In the genomic region with DNA sequence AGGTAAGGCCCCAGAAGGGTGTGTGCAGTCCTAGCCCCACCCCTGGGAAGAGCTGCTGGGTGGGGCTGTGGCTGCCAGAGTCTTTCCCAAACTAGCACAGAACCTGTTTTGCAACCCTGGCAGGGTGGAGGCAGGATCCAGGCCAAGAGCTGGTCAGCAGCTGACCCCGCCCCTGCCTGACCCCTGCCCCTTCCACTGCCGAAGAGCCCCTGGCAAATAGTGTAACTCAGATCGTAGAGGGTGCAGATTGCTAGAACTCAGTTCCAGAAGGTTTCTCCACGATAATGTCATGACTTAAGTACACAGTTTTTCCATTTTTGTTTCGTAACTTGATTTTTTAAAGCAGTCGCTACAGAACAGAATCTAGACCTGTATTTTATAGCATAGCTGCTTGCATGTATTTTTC, we compare ENCODE assay signal across 8 cellular contexts. TPM values are rescaled to one million over a fixed set of nuclear protein-coding genes. Genes with fewer than 3 reads are reported as not detected.
DNase-seq lines count a peak whose midpoint lies in the region; ATAC-seq and TF ChIP-seq lines count a peak whose summit lies in the region.

No MANE protein-coding gene starts in this region.

- H3K27me3 ChIP-seq in WERI-Rb-1 (ENCODE audit: insufficient read depth, low read depth, severe bottlenecking): no peaks in the 10 kb centered on the region

- peaks cover 38 to 80% (median 67%) of the 10 kb centered on the region in 4 donors for H3K4me1 Mint-ChIP-seq in naive thymus-derived CD8-positive, alpha-beta T cell

- peaks cover 17% of the 10 kb centered on the region for H3K36me3 ChIP-seq in WERI-Rb-1

- peak overlapping the region; percentile 92 to 98 (median 97) for H3K27ac Mint-ChIP-seq in naive thymus-derived CD8-positive, alpha-beta T cell

- no peaks in the 10 kb centered on the region for H3K27me3 Mint-ChIP-seq in naive thymus-derived CD8-positive, alpha-beta T cell

- H3K4me3 ChIP-seq in epithelial cell of esophagus (ENCODE audit: low read length) (peak overlapping the region; percentile 13), WERI-Rb-1 (ENCODE audit: low read depth, low read length) (no peak overlapping the region)

- peaks cover 0 to 1% (median 0%) of the 10 kb centered on the region in 9 donors for H3K9me3 Mint-ChIP-seq in naive thymus-derived CD8-positive, alpha-beta T cell

- no peak for TF ChIP-seq CTCF in epithelial cell of esophagus (IDR thresholded peaks at IDR 0.05; ENCODE audit: insufficient read depth, low read depth, low read length, missing control alignments)
- TF ChIP-seq CTCF in WERI-Rb-1 (IDR thresholded peaks at IDR 0.05; ENCODE audit: low read depth, low read length): no peak

- POLR2A ChIA-PET in naive thymus-derived CD8-positive, alpha-beta T cell (lab: Charles Lee): interaction anchor here (1.1 to 10.9 kb wide), 9 partner anchors 13 to 45 kb away, joined by 3 to 330 read pairs (median 5); a partner anchor contains a TSS

- peak overlapping the region; percentile 81 to 94 (median 89) for H3K4me3 Mint-ChIP-seq in naive thymus-derived CD8-positive, alpha-beta T cell

- H3K27ac ChIP-seq in WERI-Rb-1: no peak overlapping the region

- H3K36me3 Mint-ChIP-seq in naive thymus-derived CD8-positive, alpha-beta T cell: peaks cover 0 to 34% (median 2%) of the 10 kb centered on the region in 3 donors

- H3K9me3 ChIP-seq in WERI-Rb-1 (ENCODE audit: severe bottlenecking): no peaks in the 10 kb centered on the region

- peak; percentile 44 for DNase-seq in COLO668 (lab: John Stamatoyannopoulos, UW; ENCODE audit: unreplicated experiment)
- peak; percentile 59 for DNase-seq in NCI-H510A treated with DMSO at 0.1 percent for 48 hours (lab: John Stamatoyannopoulos, UW)
- DNase-seq in epithelial cell of esophagus (ENCODE audit: low read depth): peak; percentile 84
- DNase-seq in naive thymus-derived CD8-positive, alpha-beta T cell: no peak
- no peak for DNase-seq in NCI-H2227 (lab: John Stamatoyannopoulos, UW; ENCODE audit: unreplicated experiment)
- DNase-seq in WERI-Rb-1: no peak
- no peak for DNase-seq in dermis blood vessel endothelial cell

- ATAC-seq in naive thymus-derived CD8-positive, alpha-beta T cell: no peak
- ATAC-seq in HG03432 (IDR thresholded peaks at IDR 0.05; ENCODE audit: unreplicated experiment): no peak

RNA-seq across cellular contexts. Expression of a gene that starts 26.7 kb away (rescaled TPM):
- total RNA-seq in naive thymus-derived CD8-positive, alpha-beta T cell: 10 to 100 TPM; 40.0 to 43.4 TPM
- polyA plus RNA-seq in naive thymus-derived CD8-positive, alpha-beta T cell: 10 to 100 TPM; 31.6 to 37.2 (median 37.2) TPM
- 15.7 and 38.0 TPM in 2 replicates for total RNA-seq in dermis blood vessel endothelial cell

Comparison
In these comparisons a context has a peak if more than half of its experiments do, and no peak if none do; other contexts are left out.
1. DNase-seq: peak in COLO668 (single experiment), NCI-H510A treated with DMSO at 0.1 percent for 48 hours (single experiment) and epithelial cell of esophagus (single experiment); none in naive thymus-derived CD8-positive, alpha-beta T cell (0 of 10), NCI-H2227 (single experiment), WERI-Rb-1 (single experiment) and dermis blood vessel endothelial cell (single experiment).